ENCODE assay signal across 12 cellular contexts in genomic region chr2:97688062-97688827, GRCh38. TPM values are rescaled to one million over a fixed set of nuclear protein-coding genes. Genes with fewer than 3 reads are reported as not detected.
DNase-seq lines count a peak whose midpoint lies in the region; ATAC-seq, FAIRE-seq and TF ChIP-seq lines count a peak whose summit lies in the region.
"Had no signal": no experiment of that assay in that cellular context is flagged by ENCODE, and none has a peak within 500 bp of the region (broad histone marks: within the 10 kb centered on the region; RNA-seq: fewer than 3 reads in every experiment).

No MANE protein-coding gene starts in this region.

- WGBS in A549 (ENCODE audit: missing lambda C conversion rate) = 66% methylated on average over 9 of the region's 11 CpGs

- FAIRE-seq in A549 (lab: Jason Lieb, UNC) (no peak), GM19239 (lab: Jason Lieb, UNC) (peak; percentile 40)
- FAIRE-seq: H54 had no signal

- H3K4me3 ChIP-seq in A549 = no peak overlapping the region
- no peak overlapping the region for H3K4me3 ChIP-seq in fibroblast of mammary gland (ENCODE audit: control insufficient read depth, low read depth, low read length)

- no peak for TF ChIP-seq CTCF in A549 (IDR thresholded peaks at IDR 0.05)
- no peak for TF ChIP-seq CTCF in fibroblast of mammary gland (conservative IDR thresholded peaks at IDR 0.05; ENCODE audit: control insufficient read depth, insufficient read depth, low read depth, low read length)

- no peak for TF ChIP-seq RAD21 in A549 (conservative IDR thresholded peaks at IDR 0.05 in 1 of 2, IDR thresholded peaks at IDR 0.05 in 1 of 2)

- no peaks in the 10 kb centered on the region for H3K4me1 ChIP-seq in A549

- intact Hi-C loops in left colon (cut with DNase I, micrococcal nuclease) = no loop called here

- DNase-seq in A549 (ENCODE audit: low read depth in 1 of 2, low spot score in 1 of 2) = no peak
- DNase-seq in GM19239 (ENCODE audit: insufficient read length, low spot score) = no peak
- DNase-seq in RPMI7951 (ENCODE audit: low read depth) = peak; percentile 18
- peak; percentile 30 for DNase-seq in fibroblast of mammary gland (ENCODE audit: low read depth)
- DNase-seq in left colon = no peak
- DNase-seq in RKO (ENCODE audit: low spot score) = no peak
- DNase-seq in activated CD8-positive, alpha-beta memory T cell treated with anti-CD3 and anti-CD28 coated beads, Interleukin-2, amount 50 U/mL, for 48 hours = no peak
- no peak for DNase-seq in NCI-H1105 treated with DMSO at 0.1 percent for 48 hours (lab: John Stamatoyannopoulos, UW)
- DNase-seq: NCI-H1436, NCI-H524 had no signal

- CTCF ChIA-PET in A549 (lab: Yijun Ruan, JAX) = interaction anchor here (1.2 kb wide), 1 partner anchor 10 kb away, joined by 4 read pairs; no protein-coding TSS in a partner anchor

- TF ChIP-seq POLR2A in A549 (IDR thresholded peaks at IDR 0.05; ENCODE audit: low read length) = no peak

- TF ChIP-seq EP300 in A549 (IDR thresholded peaks at IDR 0.05) = no peak

- no peak overlapping the region for H3K4me2 ChIP-seq in A549

- H3K27ac ChIP-seq in A549 = no peak overlapping the region

- ATAC-seq in A549 (no peak; a peak in 1 of 6 replicates), left colon (no peak)
- ATAC-seq: Right ventricle myocardium inferior had no signal

- H3K9me3 ChIP-seq in A549 = 0 out of 3 replicates have a peak, but pooled peaks cover 4% of the 10 kb centered on the region

- POLR2A ChIA-PET in A549 (lab: Yijun Ruan, JAX) = no interaction called here

TF ChIP-seq in A549, 52 proteins besides CTCF, POLR2A, EP300 and RAD21:
- TF ChIP-seq KDM1A (IDR thresholded peaks at IDR 0.05; ENCODE audit: low read depth) = no peak
- TF ChIP-seq TP53 (CRISPR knock-in tag; IDR thresholded peaks at IDR 0.05) = no peak
- no peak for TF ChIP-seq FOSL2 (IDR thresholded peaks at IDR 0.05)
- peak; percentile 15; the same call in 1 of the 2 replicates for TF ChIP-seq FOSL2 (CRISPR knock-in tag; IDR thresholded peaks at IDR 0.05)
- TF ChIP-seq HOXB5 (CRISPR knock-in tag; IDR thresholded peaks at IDR 0.05) = no peak

RNA-seq across cellular contexts. Expression of gene C2orf92, which starts 18.7 kb away (rescaled TPM):
- polyA plus RNA-seq in A549 (2011; rRNA removed) = 2.3 and 2.7 TPM in 2 replicates
- 0.52 and 0.53 TPM in 2 replicates for polyA plus RNA-seq in A549 (2012; cell fraction: cytosol; rRNA removed)
- 3.0 and 4.8 TPM in 2 replicates for polyA plus RNA-seq in A549 (2012; cell fraction: nucleus; rRNA removed)
- polyA plus RNA-seq in A549 (2017; fragmentation: RNase III; extraction: RNeasy Plus Mini Kit Qiagen cat#74134 plus additional on column Dnase treatment) = 1.1 to 1.9 TPM (median 1.8 TPM) in 3 replicates
- 2.1 and 3.3 TPM in 2 replicates for polyA minus RNA-seq in A549 (2011; rRNA and poly(A)+ RNA removed)
- 3.3 and 4.9 TPM in 2 replicates for total RNA-seq in RPMI7951 (2014; rRNA removed; shearing (Covaris generic))
- 1 to 10 TPM; 7.2 to 7.8 TPM for total RNA-seq in left colon

RNA-seq across cellular contexts. Expression of gene ACTR1B, which starts 24.4 kb away (rescaled TPM):
- polyA plus RNA-seq in A549 (2011; rRNA removed) (24.7 and 30.0 TPM in 2 replicates), A549 (2017; fragmentation: RNase III; extraction: RNeasy Plus Mini Kit Qiagen cat#74134 plus additional on column Dnase treatment) (33.5 to 42.0 TPM (median 37.6 TPM) in 3 replicates)
- 43.3 and 54.6 TPM in 2 replicates for polyA plus RNA-seq in A549 (2012; cell fraction: cytosol; rRNA removed)
- polyA plus RNA-seq in A549 (2012; cell fraction: nucleus; rRNA removed) = 96.2 and 106 TPM in 2 replicates
- 42.7 and 43.5 TPM in 2 replicates for polyA minus RNA-seq in A549 (2011; rRNA and poly(A)+ RNA removed)
- total RNA-seq in RPMI7951 (2014; rRNA removed; shearing (Covaris generic)) = 56.4 and 71.7 TPM in 2 replicates
- 10 to 100 TPM; 67.4 to 79.2 TPM for total RNA-seq in left colon

RNA-seq across cellular contexts. Expression of gene ZAP70, which starts 25.1 kb away (rescaled TPM):
- 0.04 TPM in 1 of 2 replicates, not detected in the other for polyA plus RNA-seq in A549 (2011; rRNA removed)
- polyA plus RNA-seq in A549 (2012; cell fraction: cytosol; rRNA removed) = 0.03 and 0.05 TPM in 2 replicates
- 0.50 and 0.70 TPM in 2 replicates for polyA plus RNA-seq in A549 (2012; cell fraction: nucleus; rRNA removed)
- polyA plus RNA-seq in A549 (2017; fragmentation: RNase III; extraction: RNeasy Plus Mini Kit Qiagen cat#74134 plus additional on column Dnase treatment) = 0.08 to 0.10 TPM (median 0.09 TPM) in 3 replicates
- not detected in 2 replicates for polyA minus RNA-seq in A549 (2011; rRNA and poly(A)+ RNA removed)
- 2.0 and 2.1 TPM in 2 replicates for total RNA-seq in RPMI7951 (2014; rRNA removed; shearing (Covaris generic))
- 1 to 10 TPM; 2.8 to 2.9 TPM for total RNA-seq in left colon

RNA-seq across cellular contexts. Expression of gene COX5B, which starts 42.4 kb away (rescaled TPM):
- polyA plus RNA-seq in A549 (2011; rRNA removed) = 332 and 343 TPM in 2 replicates
- 543 and 608 TPM in 2 replicates for polyA plus RNA-seq in A549 (2012; cell fraction: cytosol; rRNA removed)
- 269 and 330 TPM in 2 replicates for polyA plus RNA-seq in A549 (2012; cell fraction: nucleus; rRNA removed)
- 341 to 372 TPM (median 353 TPM) in 3 replicates for polyA plus RNA-seq in A549 (2017; fragmentation: RNase III; extraction: RNeasy Plus Mini Kit Qiagen cat#74134 plus additional on column Dnase treatment)
- polyA minus RNA-seq in A549 (2011; rRNA and poly(A)+ RNA removed) = 32.8 and 39.3 TPM in 2 replicates
- 800 and 979 TPM in 2 replicates for total RNA-seq in RPMI7951 (2014; rRNA removed; shearing (Covaris generic))
- 100 to 1,000 TPM; 626 to 674 TPM for total RNA-seq in left colon

Comparison
In these comparisons a context has a peak if more than half of its experiments do, and no peak if none do; other contexts are left out.
1. DNase-seq: peak in RPMI7951 (single experiment) and fibroblast of mammary gland (single experiment); none in A549 (0 of 2), GM19239 (single experiment), left colon (0 of 2), RKO (single experiment), activated CD8-positive, alpha-beta memory T cell treated with anti-CD3 and anti-CD28 coated beads, Interleukin-2, amount 50 U/mL, for 48 hours (single experiment) and NCI-H1105 treated with DMSO at 0.1 percent for 48 hours (single experiment).